Comparison of ENCODE assay signal across 8 cellular contexts in the genomic region with DNA sequence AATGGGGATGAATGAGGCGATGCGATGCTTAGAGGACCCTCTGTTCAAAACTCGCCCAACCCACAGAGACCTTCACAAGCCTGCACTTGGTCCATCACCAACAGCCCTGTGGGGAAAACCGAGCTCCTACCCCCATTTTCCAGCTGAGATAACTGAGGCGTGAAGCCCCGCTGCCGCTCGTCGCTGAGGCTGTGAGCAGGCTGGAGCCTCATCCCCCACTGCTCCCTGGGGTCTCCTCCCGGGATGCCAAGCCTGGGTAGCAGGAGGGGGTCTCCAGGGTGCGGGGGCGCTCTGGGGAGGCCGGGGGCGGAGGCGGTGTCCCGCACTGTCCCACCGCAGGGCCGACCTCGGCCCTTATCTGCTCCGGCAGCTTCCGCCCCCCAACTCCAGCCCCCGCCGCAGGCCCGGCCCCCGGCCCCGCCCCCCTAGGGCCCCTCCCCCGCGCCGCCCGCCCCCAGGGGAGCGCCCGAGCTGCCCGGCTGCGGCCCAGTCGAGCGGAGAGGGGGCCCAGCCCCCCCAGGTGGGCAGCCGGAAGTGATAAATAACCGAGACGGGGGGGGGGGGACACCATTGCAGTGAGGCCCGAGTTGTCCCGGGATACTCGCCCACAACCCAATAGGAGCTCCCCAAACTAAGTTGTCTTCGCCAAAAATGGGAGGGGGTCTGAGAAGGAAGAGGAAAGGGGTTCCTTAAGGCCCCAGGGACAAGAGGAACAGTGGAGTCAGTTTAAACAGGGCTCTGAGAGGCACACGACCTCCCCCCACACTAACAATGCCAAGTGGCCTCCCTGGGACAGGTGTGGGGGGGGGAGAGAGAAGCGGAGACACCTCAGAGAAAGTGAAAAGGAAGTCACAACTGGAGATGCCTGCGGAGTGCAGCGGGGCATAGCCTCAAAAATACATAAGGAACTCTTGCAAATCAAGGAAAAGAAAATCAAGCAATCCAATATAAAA. TPM values are rescaled to one million over a fixed set of nuclear protein-coding genes. Genes with fewer than 3 reads are reported as not detected.
A peak's percentile ranks its signal among the peaks of the same experiment; 100 is the strongest.
DNase-seq lines count a peak whose midpoint lies in the region; ATAC-seq and TF ChIP-seq lines count a peak whose summit lies in the region.

No MANE protein-coding gene starts in this region.

- WGBS in spleen, 5 donors = 3 to 13% (median 5%) methylated on average over 15 to 47 of the region's 47 CpGs

- in situ Hi-C loops in KBM-7 (cut with MboI; ENCODE audit: low pct_unique_long_range_greater_than_20kb, low sequenced_read_pairs) = loop anchor here (10.0 to 25.0 kb wide), 2 partner anchors 65 to 138 kb away; partner anchors contain the start of genes MADD and NR1H3

- H3K4me1 ChIP-seq in spleen = peaks cover 21 to 76% (median 48%) of the 10 kb centered on the region in 6 donors

- no peaks in the 10 kb centered on the region for H3K36me3 ChIP-seq in spleen

- H3K27me3 ChIP-seq in spleen (replicated peaks in 1 of 7) = no peaks in the 10 kb centered on the region

- TF ChIP-seq POLR2A in spleen (IDR thresholded peaks at IDR 0.05) = peak in 2 of 3 donors; percentile 44 to 59

- no peak for TF ChIP-seq CTCF in GM12875 (IDR thresholded peaks at IDR 0.05; ENCODE audit: borderline replicate concordance, insufficient read depth, low read depth, low read length)
- no peak for TF ChIP-seq CTCF in spleen (IDR thresholded peaks at IDR 0.05 in 8 of 11, conservative IDR thresholded peaks at IDR 0.05 in 3 of 11)

- peak; percentile 45 for ATAC-seq in GM21528 (IDR thresholded peaks at IDR 0.05; ENCODE audit: low FRiP score, unreplicated experiment)

- no peaks in the 10 kb centered on the region for H3K9me3 ChIP-seq in spleen

- intact Hi-C loops in spleen (cut with DNase I; ENCODE audit: low total_unique reads) = no loop called here

- H3K4me3 ChIP-seq in GM12875 (ENCODE audit: low read depth, low read length) (peak overlapping the region; percentile 46), spleen (peak overlapping the region; percentile 38 to 80 (median 48))

- DNase-seq in KBM-7 (peak; percentile 84), hepatic stellate cell (ENCODE audit: low spot score) (peak; percentile 32), spleen (peak; percentile 92), NCI-H82 treated with DMSO at 0.1 percent for 48 hours (lab: John Stamatoyannopoulos, UW; ENCODE audit: unreplicated experiment) (no peak), NCI-H2107 (lab: John Stamatoyannopoulos, UW) (no peak)
- DNase-seq in activated naive CD4-positive, alpha-beta T cell treated with anti-CD3 and anti-CD28 coated beads, Interleukin-2, amount 50 U/mL, for 16 hours = peak; percentile 43

- peak overlapping the region; percentile 84 to 97 (median 95) for H3K27ac ChIP-seq in spleen

RNA-seq across cellular contexts. Expression of gene SLC39A13, which starts 8.3 kb away (rescaled TPM):
- total RNA-seq in spleen = 10 to 100 TPM; 26.3 to 48.4 (median 43.2) TPM
- polyA plus RNA-seq in spleen = 10 to 100 TPM; 21.7 to 40.2 (median 26.0) TPM

RNA-seq across cellular contexts. Expression of gene SPI1, which starts 21.8 kb away (rescaled TPM):
- 100 to 1,000 TPM in 6 of 7 donors, 10 to 100 TPM in 1; 95.7 to 366 (median 198) TPM for total RNA-seq in spleen
- polyA plus RNA-seq in spleen = 100 to 1,000 TPM in 1 of 3 donors, 10 to 100 TPM in 2; 84.2 to 128 (median 91.8) TPM

RNA-seq across cellular contexts. Expression of gene PSMC3, which starts 26.1 kb away (rescaled TPM):
- 10 to 100 TPM; 59.7 to 80.8 (median 66.4) TPM for total RNA-seq in spleen
- polyA plus RNA-seq in spleen = 100 to 1,000 TPM in 1 of 3 donors, 10 to 100 TPM in 2; 64.3 to 105 (median 90.0) TPM

RNA-seq across cellular contexts. Expression of gene MYBPC3, which starts 47.6 kb away (rescaled TPM):
- total RNA-seq in spleen = 1 to 10 TPM in 5 of 7 donors, under 1 TPM in 2; 0.91 to 4.7 (median 1.5) TPM
- polyA plus RNA-seq in spleen = 1 to 10 TPM in 2 of 3 donors, under 1 TPM in 1; 0.49 to 2.2 (median 1.4) TPM

RNA-seq across cellular contexts. Expression of gene RAPSN, which starts 48.8 kb away (rescaled TPM):
- 1 to 10 TPM in 3 of 7 donors, under 1 TPM in 2, not detected in 2; 0.42 to 1.6 (median 1.2) TPM for total RNA-seq in spleen
- polyA plus RNA-seq in spleen = 1 to 10 TPM in 1 of 3 donors, under 1 TPM in 2; 0.53 to 1.5 (median 0.74) TPM

Comparison
In these comparisons a context has a peak if more than half of its experiments do, and no peak if none do; other contexts are left out.
1. DNase-seq: peak in KBM-7 (single experiment), activated naive CD4-positive, alpha-beta T cell treated with anti-CD3 and anti-CD28 coated beads, Interleukin-2, amount 50 U/mL, for 16 hours (single experiment), hepatic stellate cell (single experiment) and spleen (single experiment); none in NCI-H82 treated with DMSO at 0.1 percent for 48 hours (single experiment) and NCI-H2107 (single experiment).